In the genomic region with DNA sequence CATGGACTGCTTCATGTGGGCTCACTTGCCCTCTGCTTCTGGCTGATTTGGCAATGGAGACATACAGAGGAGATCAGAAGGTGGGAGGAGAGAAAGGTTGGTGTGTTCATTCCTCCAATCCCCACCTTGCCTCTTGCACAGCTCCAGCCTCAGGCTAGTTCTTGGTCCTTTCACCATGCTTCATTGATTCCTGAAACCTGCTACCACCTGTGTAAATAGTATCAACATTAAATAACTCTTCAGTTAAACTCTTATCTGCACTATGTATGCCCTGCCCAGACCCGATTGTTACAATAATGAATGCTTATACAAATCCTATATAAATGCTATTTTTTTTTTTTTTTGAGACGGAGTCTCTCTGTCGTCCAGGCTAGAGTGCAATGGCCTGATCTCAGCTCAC, we compare ENCODE assay signal across 18 cellular contexts.
DNase-seq lines count a peak whose midpoint lies in the region; ATAC-seq, FAIRE-seq and TF ChIP-seq lines count a peak whose summit lies in the region.
"Had no signal": no experiment of that assay in that cellular context is flagged by ENCODE, and none has a peak within 500 bp of the region (broad histone marks: within the 10 kb centered on the region; RNA-seq: fewer than 3 reads in every experiment).

No MANE protein-coding gene starts in this region.

- no peak for FAIRE-seq in frontal cortex (lab: Jason Lieb, UNC)
- FAIRE-seq: GM12892 had no signal

- no peaks in the 10 kb centered on the region for H3K9me3 Mint-ChIP-seq in natural killer cell
- H3K9me3 Mint-ChIP-seq: activated B cell treated with CpG ODN at 0.5 μM for 24 hours had no signal

- intact Hi-C loops in natural killer cell (cut with micrococcal nuclease): no loop called here

- no peak overlapping the region for H3K27ac Mint-ChIP-seq in natural killer cell
- H3K27ac Mint-ChIP-seq: activated B cell treated with CpG ODN at 0.5 μM for 24 hours; activated naive CD8-positive, alpha-beta T cell; activated T-cell treated with anti-CD3 and anti-CD28 coated beads, Interleukin-2, amount 50 U/mL, for 72 hours had no signal

- no peak overlapping the region for H3K4me3 Mint-ChIP-seq in natural killer cell
- H3K4me3 Mint-ChIP-seq: activated B cell treated with CpG ODN at 0.5 μM for 24 hours; activated naive CD8-positive, alpha-beta T cell; activated T-cell treated with anti-CD3 and anti-CD28 coated beads, Interleukin-2, amount 50 U/mL, for 72 hours had no signal

- H3K36me3 Mint-ChIP-seq in natural killer cell: no peaks in the 10 kb centered on the region
- H3K36me3 Mint-ChIP-seq: activated naive CD8-positive, alpha-beta T cell had no signal

- peaks cover 12 to 14% of the 10 kb centered on the region in 2 donors for H3K4me1 Mint-ChIP-seq in natural killer cell

- DNase-seq in DMS79 treated with DMSO at 0.1 percent for 48 hours (lab: John Stamatoyannopoulos, UW): peak; percentile 74
- DNase-seq in NCI-H146 (lab: John Stamatoyannopoulos, UW): peak; percentile 98
- DNase-seq in NCI-H748 treated with DMSO at 0.1 percent for 48 hours (lab: John Stamatoyannopoulos, UW): peak; percentile 96
- DNase-seq in left kidney (ENCODE audit: low read depth, low spot score): peak; percentile 69
- no peak for DNase-seq in frontal cortex (ENCODE audit: low spot score in 2 of 2)
- DNase-seq in natural killer cell: no peak
- DNase-seq: activated B cell treated with CpG ODN at 0.5 μM for 24 hours; activated CD8-positive, alpha-beta memory T cell treated with anti-CD3 and anti-CD28 coated beads for 24 hours; activated T-cell treated with anti-CD3 and anti-CD28 coated beads, Interleukin-2, amount 50 U/mL, for 72 hours; body of pancreas; cortex of kidney; hypothalamus; NCI-H226; testis had no signal

- TF ChIP-seq CTCF in natural killer cell (IDR thresholded peaks at IDR 0.05): no peak

- H3K27me3 Mint-ChIP-seq in natural killer cell (ENCODE audit: low read depth in 2 of 2): peaks cover 26 to 44% of the 10 kb centered on the region in 2 donors
- H3K27me3 Mint-ChIP-seq: activated B cell treated with CpG ODN at 0.5 μM for 24 hours; activated naive CD8-positive, alpha-beta T cell had no signal

- ATAC-seq in HG02840 (IDR thresholded peaks at IDR 0.05; ENCODE audit: low FRiP score, unreplicated experiment): no peak
- ATAC-seq in GM19023 (IDR thresholded peaks at IDR 0.05; ENCODE audit: unreplicated experiment): no peak
- ATAC-seq in natural killer cell: no peak
- ATAC-seq: activated T-cell treated with anti-CD3 and anti-CD28 coated beads, Interleukin-2, amount 50 U/mL, for 72 hours; body of pancreas had no signal

Comparison
In these comparisons a context has a peak if more than half of its experiments do, and no peak if none do; other contexts are left out.
1. DNase-seq: peak in DMS79 treated with DMSO at 0.1 percent for 48 hours (single experiment), NCI-H146 (single experiment), NCI-H748 treated with DMSO at 0.1 percent for 48 hours (single experiment) and left kidney (single experiment); none in frontal cortex (0 of 2) and natural killer cell (single experiment).